Comparison of ENCODE assay signal across 15 cellular contexts in genomic region chr16:5736209-5736608, GRCh38.
A peak's percentile ranks its signal among the peaks of the same experiment; 100 is the strongest.
DNase-seq lines count a peak whose midpoint lies in the region; ATAC-seq and TF ChIP-seq lines count a peak whose summit lies in the region.
"Had no signal": no experiment of that assay in that cellular context is flagged by ENCODE, and none has a peak within 500 bp of the region (broad histone marks: within the 10 kb centered on the region; RNA-seq: fewer than 3 reads in every experiment).

No MANE protein-coding gene starts in this region.

- H3K27me3 ChIP-seq in dorsolateral prefrontal cortex (no peaks in the 10 kb centered on the region), esophagus squamous epithelium (no peaks in the 10 kb centered on the region)

- ATAC-seq in GM21360 (IDR thresholded peaks at IDR 0.05; ENCODE audit: unreplicated experiment), result no peak
- ATAC-seq: HCT116 had no signal

- TF ChIP-seq CTCF in dorsolateral prefrontal cortex (IDR thresholded peaks at IDR 0.05 in 54 of 56, conservative IDR thresholded peaks at IDR 0.05 in 2 of 56; ENCODE audit: low read depth in 1 of 56, partially characterized antibody in 56 of 56), result no peak
- no peak for TF ChIP-seq CTCF in esophagus squamous epithelium (IDR thresholded peaks at IDR 0.05)

- H3K27ac ChIP-seq in dorsolateral prefrontal cortex (peak overlapping the region in 5 of 59 donors; percentile 5 to 27 (median 8)), substantia nigra (ENCODE audit: low read depth, low read length, poor library complexity, severe bottlenecking) (no peak overlapping the region), esophagus squamous epithelium (no peak overlapping the region)
- H3K27ac ChIP-seq: C4-2B had no signal

- TF ChIP-seq POLR2A in esophagus squamous epithelium (IDR thresholded peaks at IDR 0.05), result no peak

- intact Hi-C loops in dorsolateral prefrontal cortex (cut with DNase I), result no loop called here
- intact Hi-C loops in esophagus squamous epithelium (cut with DNase I), result no loop called here

- no peaks in the 10 kb centered on the region for H3K4me1 ChIP-seq in esophagus squamous epithelium

- no peaks in the 10 kb centered on the region for H3K36me3 ChIP-seq in esophagus squamous epithelium

- 30% methylated on average over 11 of the region's 11 CpGs for WGBS in esophagus squamous epithelium, 2 donors

- no peak overlapping the region for H3K4me3 ChIP-seq in dorsolateral prefrontal cortex
- no peak overlapping the region for H3K4me3 ChIP-seq in esophagus squamous epithelium

- H3K9me3 ChIP-seq in esophagus squamous epithelium, result no peaks in the 10 kb centered on the region
- H3K9me3 ChIP-seq: Caco-2 had no signal

- DNase-seq in dorsolateral prefrontal cortex (peak; percentile 12 to 74 (median 62)), middle frontal gyrus (ENCODE audit: extremely low spot score, low spot score) (peak; percentile 27), putamen (ENCODE audit: low spot score) (peak; percentile 11), substantia nigra (lab: John Stamatoyannopoulos, UW) (no peak), esophagus squamous epithelium (lab: John Stamatoyannopoulos, UW) (no peak)
- DNase-seq: ACHN; Caco-2; CD4-positive, alpha-beta T cell; GOT3; H7; HFFc6; IMR-90 had no signal

Comparison
In these comparisons a context has a peak if more than half of its experiments do, and no peak if none do; other contexts are left out.
1. DNase-seq: peak in dorsolateral prefrontal cortex (10 of 10), middle frontal gyrus (single experiment) and putamen (single experiment); none in substantia nigra (0 of 49) and esophagus squamous epithelium (single experiment).